Comparison of ENCODE assay signal across 1 cellular context in the genomic region with DNA sequence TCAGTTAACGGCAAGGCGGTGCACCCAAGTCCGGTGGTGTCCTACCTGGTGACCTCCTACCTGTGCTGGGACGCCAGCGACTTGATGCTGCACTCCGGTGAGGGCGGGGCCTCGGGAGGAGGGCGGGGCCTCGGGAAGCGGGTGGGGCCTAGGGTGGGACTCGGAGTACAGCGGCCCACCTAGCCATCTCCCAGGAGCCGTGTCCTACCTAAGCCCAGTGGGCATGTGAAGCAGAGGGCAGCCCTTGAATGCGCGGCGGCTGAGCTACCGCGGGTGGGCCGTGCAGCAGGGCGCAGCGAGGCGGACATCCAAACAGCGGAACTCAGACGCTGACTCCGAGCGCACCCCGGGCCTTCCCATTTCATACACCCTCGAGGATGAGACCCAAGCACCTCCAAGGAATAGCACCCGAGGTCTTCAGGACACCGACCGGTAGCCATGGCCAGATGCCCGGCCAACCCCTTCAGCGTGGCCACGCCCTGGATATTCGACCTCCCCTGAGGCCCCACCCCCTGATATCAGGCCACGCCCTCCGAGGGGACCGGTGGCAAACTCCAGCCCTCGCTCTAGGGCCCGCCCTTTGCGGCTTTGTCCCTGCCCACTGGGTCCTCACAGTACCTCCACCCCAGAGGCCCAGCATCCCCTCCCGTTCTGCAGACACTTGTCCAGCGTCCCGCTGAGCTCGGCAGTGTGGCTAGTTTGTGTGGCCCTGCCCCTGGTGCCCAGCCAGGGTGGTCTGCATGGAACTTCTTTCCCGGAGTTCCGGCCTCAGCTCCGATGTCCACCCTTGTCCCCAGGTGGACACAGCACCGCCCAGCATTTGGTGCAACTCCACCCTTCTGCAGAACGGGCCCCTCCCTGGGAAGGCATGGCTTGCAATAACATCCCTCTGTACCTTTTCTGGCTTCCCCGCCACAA.
TF ChIP-seq lines count a peak whose summit lies in the region.

No MANE protein-coding gene starts in this region.

TF ChIP-seq in SK-N-SH treated with all-trans-retinoic acid at 6 μM for 48 hours, 23 proteins besides CTCF, POLR2A, EP300 and RAD21 (continued from another document):
- TF ChIP-seq, protein P1, sequence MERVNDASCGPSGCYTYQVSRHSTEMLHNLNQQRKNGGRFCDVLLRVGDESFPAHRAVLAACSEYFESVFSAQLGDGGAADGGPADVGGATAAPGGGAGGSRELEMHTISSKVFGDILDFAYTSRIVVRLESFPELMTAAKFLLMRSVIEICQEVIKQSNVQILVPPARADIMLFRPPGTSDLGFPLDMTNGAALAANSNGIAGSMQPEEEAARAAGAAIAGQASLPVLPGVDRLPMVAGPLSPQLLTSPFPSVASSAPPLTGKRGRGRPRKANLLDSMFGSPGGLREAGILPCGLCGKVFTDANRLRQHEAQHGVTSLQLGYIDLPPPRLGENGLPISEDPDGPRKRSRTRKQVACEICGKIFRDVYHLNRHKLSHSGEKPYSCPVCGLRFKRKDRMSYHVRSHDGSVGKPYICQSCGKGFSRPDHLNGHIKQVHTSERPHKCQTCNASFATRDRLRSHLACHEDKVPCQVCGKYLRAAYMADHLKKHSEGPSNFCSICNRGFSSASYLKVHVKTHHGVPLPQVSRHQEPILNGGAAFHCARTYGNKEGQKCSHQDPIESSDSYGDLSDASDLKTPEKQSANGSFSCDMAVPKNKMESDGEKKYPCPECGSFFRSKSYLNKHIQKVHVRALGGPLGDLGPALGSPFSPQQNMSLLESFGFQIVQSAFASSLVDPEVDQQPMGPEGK (CRISPR knock-in tag; IDR thresholded peaks at IDR 0.05; ENCODE audit: borderline replicate concordance), result no peak
- no peak for TF ChIP-seq ISL1 (CRISPR knock-in tag; IDR thresholded peaks at IDR 0.05)
